Comparison of ENCODE assay signal across 1 cellular context in genomic region chr19:43503501-43504425, GRCh38.
A peak's percentile ranks its signal among the peaks of the same experiment; 100 is the strongest.
TF ChIP-seq lines count a peak whose summit lies in the region.

No MANE protein-coding gene starts in this region.

TF ChIP-seq in liver, 16 proteins besides CTCF, POLR2A, EP300 and RAD21 (continued from another document):
- TF ChIP-seq REST (IDR thresholded peaks at IDR 0.05) (no peak), MAX (IDR thresholded peaks at IDR 0.05) (no peak), TAF1 (conservative IDR thresholded peaks at IDR 0.05) (no peak), YY1 (IDR thresholded peaks at IDR 0.05) (peak; percentile 92), JUND (IDR thresholded peaks at IDR 0.05) (no peak), NR2F2 (IDR thresholded peaks at IDR 0.05) (peak; percentile 87)
TF ChIP-seq in liver: peak in this region for 5.
